In genomic region chr19:58128041-58128685, GRCh38 we compare ENCODE assay signal across 3 cellular contexts.
TF ChIP-seq lines count a peak whose summit lies in the region.

No MANE protein-coding gene starts in this region.

TF ChIP-seq in A549, 52 proteins besides CTCF, POLR2A, EP300 and RAD21:
- TF ChIP-seq GATA3 (IDR thresholded peaks at IDR 0.05; ENCODE audit: borderline replicate concordance) (peak; percentile 74), EHMT2 (IDR thresholded peaks at IDR 0.05; ENCODE audit: low read depth) (no peak)

TF ChIP-seq in liver, 16 proteins besides CTCF, POLR2A, EP300 and RAD21:
- TF ChIP-seq EGR1 (IDR thresholded peaks at IDR 0.05; ENCODE audit: low read depth in 2 of 2) = no peak
- TF ChIP-seq GABPA (IDR thresholded peaks at IDR 0.05 in 1 of 2, conservative IDR thresholded peaks at IDR 0.05 in 1 of 2) = no peak
- no peak for TF ChIP-seq YY1 (IDR thresholded peaks at IDR 0.05)
- TF ChIP-seq SP1 (IDR thresholded peaks at IDR 0.05) = no peak
- TF ChIP-seq HNF4A (conservative IDR thresholded peaks at IDR 0.05) = no peak
- TF ChIP-seq MAX (IDR thresholded peaks at IDR 0.05) = no peak
- no peak for TF ChIP-seq HNF4G (IDR thresholded peaks at IDR 0.05)
- no peak for TF ChIP-seq REST (IDR thresholded peaks at IDR 0.05)
- no peak for TF ChIP-seq FOXA2 (IDR thresholded peaks at IDR 0.05)
- no peak for TF ChIP-seq TAF1 (conservative IDR thresholded peaks at IDR 0.05)
- TF ChIP-seq JUND (IDR thresholded peaks at IDR 0.05) = no peak
- no peak for TF ChIP-seq FOXA1 (IDR thresholded peaks at IDR 0.05)
- TF ChIP-seq ATF3 (IDR thresholded peaks at IDR 0.05) = no peak
- TF ChIP-seq ZBTB33 (IDR thresholded peaks at IDR 0.05) = no peak
- TF ChIP-seq NR2F2 (IDR thresholded peaks at IDR 0.05) = no peak
- no peak for TF ChIP-seq RXRA (IDR thresholded peaks at IDR 0.05)

TF ChIP-seq in SK-N-SH, 30 proteins besides CTCF, POLR2A, EP300 and RAD21:
- no peak for TF ChIP-seq ELF1 (IDR thresholded peaks at IDR 0.05)
- TF ChIP-seq NRF1 (IDR thresholded peaks at IDR 0.05; ENCODE audit: low read depth, low read length) = no peak
- TF ChIP-seq YY1 (IDR thresholded peaks at IDR 0.05; ENCODE audit: low read depth) = no peak
- TF ChIP-seq TAF1 (IDR thresholded peaks at IDR 0.05; ENCODE audit: borderline replicate concordance, low read depth, low read length) = no peak
- no peak for TF ChIP-seq TEAD4 (IDR thresholded peaks at IDR 0.05; ENCODE audit: borderline replicate concordance, insufficient read depth)
- no peak for TF ChIP-seq GABPA (IDR thresholded peaks at IDR 0.05; ENCODE audit: low read depth)
- TF ChIP-seq MEF2A (IDR thresholded peaks at IDR 0.05; ENCODE audit: borderline replicate concordance, low read depth) = no peak
- TF ChIP-seq RFX5 (IDR thresholded peaks at IDR 0.05; ENCODE audit: low read length) = no peak
- no peak for TF ChIP-seq USF2 (IDR thresholded peaks at IDR 0.05; ENCODE audit: borderline replicate concordance, low read depth, low read length)
